16 cellular contexts compared by ENCODE assay signal in genomic region chr4:178681871-178682270, GRCh38.
A peak's percentile ranks its signal among the peaks of the same experiment; 100 is the strongest.
DNase-seq lines count a peak whose midpoint lies in the region; ATAC-seq and TF ChIP-seq lines count a peak whose summit lies in the region.
"Had no signal": no experiment of that assay in that cellular context is flagged by ENCODE, and none has a peak within 500 bp of the region (broad histone marks: within the 10 kb centered on the region; RNA-seq: fewer than 3 reads in every experiment).

No MANE protein-coding gene starts in this region.

- DNase-seq in HCT116 (ENCODE audit: low read depth, low spot score) (no peak), foreskin melanocyte (peak; percentile 65), neuronal stem cell (ENCODE audit: low spot score) (no peak), NCI-H1436 treated with DMSO at 0.1 percent for 48 hours (lab: John Stamatoyannopoulos, UW) (no peak), kidney tubule cell (ENCODE audit: low spot score) (no peak), NOMO-1 treated with dmso at 0.1 percent for 144 hours (lab: John Stamatoyannopoulos, UW; ENCODE audit: unreplicated experiment) (no peak)
- DNase-seq: C1 segment of cervical spinal cord; Caco-2; CD4-positive, alpha-beta memory T cell; DMS153; DND-41; GDM1; GM23248; H7; HCEC 1CT had no signal

- H4K91ac ChIP-seq in neuronal stem cell (ENCODE audit: low read depth, low read length, poor library complexity) = no peak overlapping the region

- no peak for ATAC-seq in HCT116
- ATAC-seq: GM12878 had no signal

- no peak overlapping the region for H3K4ac ChIP-seq in neuronal stem cell (ENCODE audit: low read length)

- no peaks in the 10 kb centered on the region for H3K9me3 ChIP-seq in HCT116 (ENCODE audit: control insufficient read depth in 1 of 2, insufficient read depth in 1 of 2, low read depth in 1 of 2, low read length in 2 of 2)
- H3K9me3 ChIP-seq in neuronal stem cell (replicated peaks in 1 of 2; ENCODE audit: control insufficient read depth in 2 of 2, insufficient read depth in 1 of 2, low read depth in 1 of 2, low read length in 2 of 2) = no peaks in the 10 kb centered on the region
- H3K9me3 ChIP-seq: Caco-2 had no signal

- no peaks in the 10 kb centered on the region for H3K9me2 ChIP-seq in HCT116 (ENCODE audit: insufficient read depth)

- H3K14ac ChIP-seq in neuronal stem cell (ENCODE audit: low read length) = no peak overlapping the region

- intact Hi-C loops in HCT116 (cut with micrococcal nuclease) = no loop called here

- no peaks in the 10 kb centered on the region for H3K36me3 ChIP-seq in HCT116 (ENCODE audit: control insufficient read depth in 1 of 2, insufficient read depth in 2 of 2, low read length in 2 of 2)
- no peaks in the 10 kb centered on the region for H3K36me3 ChIP-seq in neuronal stem cell (replicated peaks in 1 of 2; ENCODE audit: control insufficient read depth in 2 of 2, insufficient read depth in 2 of 2, low read length in 2 of 2)

- POLR2A ChIA-PET in HCT116 (lab: Charles Lee) = no interaction called here

- H2AK5ac ChIP-seq in neuronal stem cell (ENCODE audit: low read depth, low read length) = no peak overlapping the region

- H3K79me1 ChIP-seq in neuronal stem cell (ENCODE audit: low read depth, low read length) = no peaks in the 10 kb centered on the region

- TF ChIP-seq POLR2A in HCT116 (IDR thresholded peaks at IDR 0.05; ENCODE audit: borderline replicate concordance, extremely low read depth, insufficient read depth, insufficient read length) = no peak

- no peak for TF ChIP-seq RAD21 in HCT116 (IDR thresholded peaks at IDR 0.05; ENCODE audit: low read depth)

- H2BK120ac ChIP-seq in neuronal stem cell (ENCODE audit: low read depth, low read length) = no peak overlapping the region

- no peak overlapping the region for H4K8ac ChIP-seq in neuronal stem cell (ENCODE audit: low read depth, low read length)

- H2AFZ ChIP-seq in HCT116 (ENCODE audit: low read depth, low read length, poor library complexity, severe bottlenecking) = peak overlapping the region; percentile 78
- peak overlapping the region; percentile 15 for H2AFZ ChIP-seq in neuronal stem cell (ENCODE audit: low read length)
- H2AFZ ChIP-seq: GM23248 had no signal

- H3K27ac ChIP-seq in HCT116 (ENCODE audit: low read depth, low read length) (no peak overlapping the region), neuronal stem cell (replicated peaks; ENCODE audit: low read length) (no peak overlapping the region)
- H3K27ac ChIP-seq: GM23248 had no signal

- H3K23ac ChIP-seq in neuronal stem cell (ENCODE audit: low read depth, low read length, poor library complexity) = no peak overlapping the region

- H3K4me1 ChIP-seq in HCT116 (ENCODE audit: control insufficient read depth in 1 of 2, insufficient read depth in 2 of 2, low read length in 2 of 2) = no peaks in the 10 kb centered on the region
- H3K4me1 ChIP-seq in neuronal stem cell (ENCODE audit: control insufficient read depth in 2 of 2, insufficient read depth in 1 of 2, low read depth in 1 of 2, low read length in 2 of 2) = no peaks in the 10 kb centered on the region
- H3K4me1 ChIP-seq: Caco-2 had no signal

- H2BK12ac ChIP-seq in neuronal stem cell (ENCODE audit: low read length) = no peak overlapping the region

- no peak overlapping the region for H2BK5ac ChIP-seq in neuronal stem cell (ENCODE audit: low read length)

- H3K4me2 ChIP-seq in HCT116 (ENCODE audit: low read length) = no peak overlapping the region
- no peak overlapping the region for H3K4me2 ChIP-seq in neuronal stem cell (ENCODE audit: insufficient read depth, low read length, poor library complexity, severe bottlenecking)

- no CpG with 5 or more reads among the region's 4 CpGs for WGBS in neuronal stem cell (ENCODE audit: extremely low coverage in 2 of 2, insufficient read length in 2 of 2, insufficient replicate concordance in 1 of 2), 2 donors

- CTCF ChIA-PET in HCT116 (lab: Charles Lee) = no interaction called here

- H3K27me3 ChIP-seq in HCT116 (ENCODE audit: insufficient read depth, low read length) (no peaks in the 10 kb centered on the region), neuronal stem cell (ENCODE audit: control insufficient read depth in 3 of 3, insufficient read depth in 3 of 3, low read depth in 1 of 3, low read length in 3 of 3) (no peaks in the 10 kb centered on the region)

- TF ChIP-seq CTCF in HCT116 (IDR thresholded peaks at IDR 0.05 in 2 of 3, conservative IDR thresholded peaks at IDR 0.05 in 1 of 3; ENCODE audit: borderline replicate concordance in 1 of 3, insufficient read depth in 1 of 3, low read depth in 2 of 3, low read length in 2 of 3) = no peak

- no TSS peak for BruUV-seq in HCT116 (replicated peaks; lab: Mats Ljungman, UMichigan)

- no peak overlapping the region for H2BK15ac ChIP-seq in neuronal stem cell (ENCODE audit: low read length)

- no peak overlapping the region for H3K18ac ChIP-seq in neuronal stem cell (ENCODE audit: low read length)

- H3K9ac ChIP-seq in HCT116 (ENCODE audit: low read length) (no peak overlapping the region), neuronal stem cell (ENCODE audit: low read depth, low read length, poor library complexity) (no peak overlapping the region)
- H3K9ac ChIP-seq: GM23248 had no signal

- no peaks in the 10 kb centered on the region for H4K20me1 ChIP-seq in HCT116 (ENCODE audit: insufficient read depth)

- no peaks in the 10 kb centered on the region for H3K79me2 ChIP-seq in HCT116 (ENCODE audit: insufficient read depth, low read length)

- H3K4me3 ChIP-seq in HCT116 (replicated peaks in 1 of 2; ENCODE audit: low read depth in 1 of 2, low read length in 2 of 2) (no peak overlapping the region), neuronal stem cell (ENCODE audit: low read length in 2 of 2) (no peak overlapping the region)
- H3K4me3 ChIP-seq: GM12878, GM23248 had no signal

- RAD21 ChIA-PET in HCT116 (lab: Charles Lee; ENCODE audit: low non-redundant PET in 1 of 2, low total read pairs in 2 of 2, uncharacterized antibody in 2 of 2, unreplicated experiment in 2 of 2) = no interaction called here

TF ChIP-seq in HCT116, 20 proteins besides CTCF, POLR2A, EP300 and RAD21:
- no peak for TF ChIP-seq JUND (IDR thresholded peaks at IDR 0.05)
- TF ChIP-seq TCF7L2 (IDR thresholded peaks at IDR 0.05; ENCODE audit: borderline replicate concordance, extremely low read depth, insufficient read depth, insufficient read length) = no peak
- no peak for TF ChIP-seq FOSL1 (IDR thresholded peaks at IDR 0.05; ENCODE audit: low read depth)
- no peak for TF ChIP-seq ZNF274 (IDR thresholded peaks at IDR 0.05; ENCODE audit: low read depth, low read length)
- TF ChIP-seq ZBTB33 (IDR thresholded peaks at IDR 0.05; ENCODE audit: extremely low read depth, insufficient replicate concordance, low read length) = no peak
- no peak for TF ChIP-seq POLR2AphosphoS5 (IDR thresholded peaks at IDR 0.05; ENCODE audit: low read depth, low read length)
- TF ChIP-seq SIN3A (IDR thresholded peaks at IDR 0.05; ENCODE audit: low read depth) = no peak
- no peak for TF ChIP-seq MAX (IDR thresholded peaks at IDR 0.05)
- no peak for TF ChIP-seq YY1 (IDR thresholded peaks at IDR 0.05; ENCODE audit: extremely low read depth, insufficient replicate concordance, low read depth, low read length)
- no peak for TF ChIP-seq REST (IDR thresholded peaks at IDR 0.05; ENCODE audit: low read depth)
